In the genomic region with DNA sequence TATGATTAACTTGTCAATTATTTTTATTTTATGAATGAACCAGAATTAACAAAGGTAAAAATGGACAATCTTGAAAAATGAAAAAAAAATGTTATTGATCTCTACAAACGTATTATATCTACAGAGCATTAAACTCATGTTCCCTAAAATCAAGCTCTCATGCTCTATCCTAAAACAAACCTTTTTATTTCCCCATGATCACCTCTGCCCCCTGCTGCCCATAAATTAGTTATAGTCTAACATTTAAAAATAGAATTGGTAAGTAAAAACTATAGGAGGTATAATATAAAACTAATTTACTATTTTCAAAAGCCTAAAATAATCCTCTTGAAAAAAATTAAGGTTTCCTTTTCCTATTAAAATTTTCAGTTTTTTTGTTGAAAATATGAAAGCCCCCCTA, we compare ENCODE assay signal across 1 cellular context.
TF ChIP-seq lines count a peak whose summit lies in the region.

No MANE protein-coding gene starts in this region.

TF ChIP-seq in SK-N-SH treated with all-trans-retinoic acid at 6 μM for 48 hours, 23 proteins besides CTCF, POLR2A, EP300 and RAD21 (continued from another document):
- TF ChIP-seq, protein P1, sequence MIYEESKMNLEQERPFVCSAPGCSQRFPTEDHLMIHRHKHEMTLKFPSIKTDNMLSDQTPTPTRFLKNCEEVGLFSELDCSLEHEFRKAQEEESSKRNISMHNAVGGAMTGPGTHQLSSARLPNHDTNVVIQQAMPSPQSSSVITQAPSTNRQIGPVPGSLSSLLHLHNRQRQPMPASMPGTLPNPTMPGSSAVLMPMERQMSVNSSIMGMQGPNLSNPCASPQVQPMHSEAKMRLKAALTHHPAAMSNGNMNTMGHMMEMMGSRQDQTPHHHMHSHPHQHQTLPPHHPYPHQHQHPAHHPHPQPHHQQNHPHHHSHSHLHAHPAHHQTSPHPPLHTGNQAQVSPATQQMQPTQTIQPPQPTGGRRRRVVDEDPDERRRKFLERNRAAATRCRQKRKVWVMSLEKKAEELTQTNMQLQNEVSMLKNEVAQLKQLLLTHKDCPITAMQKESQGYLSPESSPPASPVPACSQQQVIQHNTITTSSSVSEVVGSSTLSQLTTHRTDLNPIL (CRISPR knock-in tag; IDR thresholded peaks at IDR 0.05; ENCODE audit: low read depth): no peak
- TF ChIP-seq, protein P2, sequence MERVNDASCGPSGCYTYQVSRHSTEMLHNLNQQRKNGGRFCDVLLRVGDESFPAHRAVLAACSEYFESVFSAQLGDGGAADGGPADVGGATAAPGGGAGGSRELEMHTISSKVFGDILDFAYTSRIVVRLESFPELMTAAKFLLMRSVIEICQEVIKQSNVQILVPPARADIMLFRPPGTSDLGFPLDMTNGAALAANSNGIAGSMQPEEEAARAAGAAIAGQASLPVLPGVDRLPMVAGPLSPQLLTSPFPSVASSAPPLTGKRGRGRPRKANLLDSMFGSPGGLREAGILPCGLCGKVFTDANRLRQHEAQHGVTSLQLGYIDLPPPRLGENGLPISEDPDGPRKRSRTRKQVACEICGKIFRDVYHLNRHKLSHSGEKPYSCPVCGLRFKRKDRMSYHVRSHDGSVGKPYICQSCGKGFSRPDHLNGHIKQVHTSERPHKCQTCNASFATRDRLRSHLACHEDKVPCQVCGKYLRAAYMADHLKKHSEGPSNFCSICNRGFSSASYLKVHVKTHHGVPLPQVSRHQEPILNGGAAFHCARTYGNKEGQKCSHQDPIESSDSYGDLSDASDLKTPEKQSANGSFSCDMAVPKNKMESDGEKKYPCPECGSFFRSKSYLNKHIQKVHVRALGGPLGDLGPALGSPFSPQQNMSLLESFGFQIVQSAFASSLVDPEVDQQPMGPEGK (CRISPR knock-in tag; IDR thresholded peaks at IDR 0.05; ENCODE audit: borderline replicate concordance): no peak
